1 cellular context compared by ENCODE assay signal in genomic region chr13:49792550-49793324, GRCh38.
TF ChIP-seq lines count a peak whose summit lies in the region.

KPNA3 (minus strand) TSS chr13:49792682; CDS start chr13:49792506, 176 bp downstream.

TF ChIP-seq in HepG2, 621 proteins besides CTCF, POLR2A, EP300 and RAD21 (continued from another document and continues in another):
- no peak for TF ChIP-seq NFE2L1 (CRISPR knock-in tag; IDR thresholded peaks at IDR 0.05; ENCODE audit: borderline replicate concordance)
- 0 out of 2 replicates have a peak, but pooled peaks have one; percentile 18 for TF ChIP-seq ESRRA (CRISPR knock-in tag; IDR thresholded peaks at IDR 0.05; ENCODE audit: low read depth)
- peak; percentile 71 for TF ChIP-seq POGZ (CRISPR knock-in tag; IDR thresholded peaks at IDR 0.05)
- TF ChIP-seq FOXK2 (IDR thresholded peaks at IDR 0.05) = no peak
- TF ChIP-seq GATAD2A (CRISPR knock-in tag; IDR thresholded peaks at IDR 0.05) = no peak
- TF ChIP-seq GATA4 (IDR thresholded peaks at IDR 0.05; ENCODE audit: borderline replicate concordance, low read depth) = no peak; the same call in 1 of the 2 replicates
- TF ChIP-seq, protein P1, sequence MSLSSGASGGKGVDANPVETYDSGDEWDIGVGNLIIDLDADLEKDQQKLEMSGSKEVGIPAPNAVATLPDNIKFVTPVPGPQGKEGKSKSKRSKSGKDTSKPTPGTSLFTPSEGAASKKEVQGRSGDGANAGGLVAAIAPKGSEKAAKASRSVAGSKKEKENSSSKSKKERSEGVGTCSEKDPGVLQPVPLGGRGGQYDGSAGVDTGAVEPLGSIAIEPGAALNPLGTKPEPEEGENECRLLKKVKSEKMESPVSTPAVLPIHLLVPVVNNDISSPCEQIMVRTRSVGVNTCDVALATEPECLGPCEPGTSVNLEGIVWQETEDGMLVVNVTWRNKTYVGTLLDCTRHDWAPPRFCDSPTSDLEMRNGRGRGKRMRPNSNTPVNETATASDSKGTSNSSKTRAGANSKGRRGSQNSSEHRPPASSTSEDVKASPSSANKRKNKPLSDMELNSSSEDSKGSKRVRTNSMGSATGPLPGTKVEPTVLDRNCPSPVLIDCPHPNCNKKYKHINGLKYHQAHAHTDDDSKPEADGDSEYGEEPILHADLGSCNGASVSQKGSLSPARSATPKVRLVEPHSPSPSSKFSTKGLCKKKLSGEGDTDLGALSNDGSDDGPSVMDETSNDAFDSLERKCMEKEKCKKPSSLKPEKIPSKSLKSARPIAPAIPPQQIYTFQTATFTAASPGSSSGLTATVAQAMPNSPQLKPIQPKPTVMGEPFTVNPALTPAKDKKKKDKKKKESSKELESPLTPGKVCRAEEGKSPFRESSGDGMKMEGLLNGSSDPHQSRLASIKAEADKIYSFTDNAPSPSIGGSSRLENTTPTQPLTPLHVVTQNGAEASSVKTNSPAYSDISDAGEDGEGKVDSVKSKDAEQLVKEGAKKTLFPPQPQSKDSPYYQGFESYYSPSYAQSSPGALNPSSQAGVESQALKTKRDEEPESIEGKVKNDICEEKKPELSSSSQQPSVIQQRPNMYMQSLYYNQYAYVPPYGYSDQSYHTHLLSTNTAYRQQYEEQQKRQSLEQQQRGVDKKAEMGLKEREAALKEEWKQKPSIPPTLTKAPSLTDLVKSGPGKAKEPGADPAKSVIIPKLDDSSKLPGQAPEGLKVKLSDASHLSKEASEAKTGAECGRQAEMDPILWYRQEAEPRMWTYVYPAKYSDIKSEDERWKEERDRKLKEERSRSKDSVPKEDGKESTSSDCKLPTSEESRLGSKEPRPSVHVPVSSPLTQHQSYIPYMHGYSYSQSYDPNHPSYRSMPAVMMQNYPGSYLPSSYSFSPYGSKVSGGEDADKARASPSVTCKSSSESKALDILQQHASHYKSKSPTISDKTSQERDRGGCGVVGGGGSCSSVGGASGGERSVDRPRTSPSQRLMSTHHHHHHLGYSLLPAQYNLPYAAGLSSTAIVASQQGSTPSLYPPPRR (CRISPR knock-in tag; IDR thresholded peaks at IDR 0.05; ENCODE audit: borderline replicate concordance) = no peak
- TF ChIP-seq, protein P2, sequence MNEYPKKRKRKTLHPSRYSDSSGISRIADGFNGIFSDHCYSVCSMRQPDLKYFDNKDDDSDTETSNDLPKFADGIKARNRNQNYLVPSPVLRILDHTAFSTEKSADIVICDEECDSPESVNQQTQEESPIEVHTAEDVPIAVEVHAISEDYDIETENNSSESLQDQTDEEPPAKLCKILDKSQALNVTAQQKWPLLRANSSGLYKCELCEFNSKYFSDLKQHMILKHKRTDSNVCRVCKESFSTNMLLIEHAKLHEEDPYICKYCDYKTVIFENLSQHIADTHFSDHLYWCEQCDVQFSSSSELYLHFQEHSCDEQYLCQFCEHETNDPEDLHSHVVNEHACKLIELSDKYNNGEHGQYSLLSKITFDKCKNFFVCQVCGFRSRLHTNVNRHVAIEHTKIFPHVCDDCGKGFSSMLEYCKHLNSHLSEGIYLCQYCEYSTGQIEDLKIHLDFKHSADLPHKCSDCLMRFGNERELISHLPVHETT (CRISPR knock-in tag; conservative IDR thresholded peaks at IDR 0.05) = 0 out of 2 replicates have a peak, but pooled peaks have one; percentile 54
- TF ChIP-seq, protein P3, sequence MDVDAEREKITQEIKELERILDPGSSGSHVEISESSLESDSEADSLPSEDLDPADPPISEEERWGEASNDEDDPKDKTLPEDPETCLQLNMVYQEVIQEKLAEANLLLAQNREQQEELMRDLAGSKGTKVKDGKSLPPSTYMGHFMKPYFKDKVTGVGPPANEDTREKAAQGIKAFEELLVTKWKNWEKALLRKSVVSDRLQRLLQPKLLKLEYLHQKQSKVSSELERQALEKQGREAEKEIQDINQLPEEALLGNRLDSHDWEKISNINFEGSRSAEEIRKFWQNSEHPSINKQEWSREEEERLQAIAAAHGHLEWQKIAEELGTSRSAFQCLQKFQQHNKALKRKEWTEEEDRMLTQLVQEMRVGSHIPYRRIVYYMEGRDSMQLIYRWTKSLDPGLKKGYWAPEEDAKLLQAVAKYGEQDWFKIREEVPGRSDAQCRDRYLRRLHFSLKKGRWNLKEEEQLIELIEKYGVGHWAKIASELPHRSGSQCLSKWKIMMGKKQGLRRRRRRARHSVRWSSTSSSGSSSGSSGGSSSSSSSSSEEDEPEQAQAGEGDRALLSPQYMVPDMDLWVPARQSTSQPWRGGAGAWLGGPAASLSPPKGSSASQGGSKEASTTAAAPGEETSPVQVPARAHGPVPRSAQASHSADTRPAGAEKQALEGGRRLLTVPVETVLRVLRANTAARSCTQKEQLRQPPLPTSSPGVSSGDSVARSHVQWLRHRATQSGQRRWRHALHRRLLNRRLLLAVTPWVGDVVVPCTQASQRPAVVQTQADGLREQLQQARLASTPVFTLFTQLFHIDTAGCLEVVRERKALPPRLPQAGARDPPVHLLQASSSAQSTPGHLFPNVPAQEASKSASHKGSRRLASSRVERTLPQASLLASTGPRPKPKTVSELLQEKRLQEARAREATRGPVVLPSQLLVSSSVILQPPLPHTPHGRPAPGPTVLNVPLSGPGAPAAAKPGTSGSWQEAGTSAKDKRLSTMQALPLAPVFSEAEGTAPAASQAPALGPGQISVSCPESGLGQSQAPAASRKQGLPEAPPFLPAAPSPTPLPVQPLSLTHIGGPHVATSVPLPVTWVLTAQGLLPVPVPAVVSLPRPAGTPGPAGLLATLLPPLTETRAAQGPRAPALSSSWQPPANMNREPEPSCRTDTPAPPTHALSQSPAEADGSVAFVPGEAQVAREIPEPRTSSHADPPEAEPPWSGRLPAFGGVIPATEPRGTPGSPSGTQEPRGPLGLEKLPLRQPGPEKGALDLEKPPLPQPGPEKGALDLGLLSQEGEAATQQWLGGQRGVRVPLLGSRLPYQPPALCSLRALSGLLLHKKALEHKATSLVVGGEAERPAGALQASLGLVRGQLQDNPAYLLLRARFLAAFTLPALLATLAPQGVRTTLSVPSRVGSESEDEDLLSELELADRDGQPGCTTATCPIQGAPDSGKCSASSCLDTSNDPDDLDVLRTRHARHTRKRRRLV (CRISPR knock-in tag; IDR thresholded peaks at IDR 0.05) = no peak
- TF ChIP-seq ZNF749 (CRISPR knock-in tag; IDR thresholded peaks at IDR 0.05; ENCODE audit: borderline replicate concordance) = 0 out of 2 replicates have a peak, but pooled peaks have one; percentile 22
- peak; percentile 83; the same call in 1 of the 2 replicates for TF ChIP-seq MAZ (IDR thresholded peaks at IDR 0.05; ENCODE audit: borderline replicate concordance, low read depth, low read length)
- peak; percentile 89 for TF ChIP-seq MAZ (CRISPR knock-in tag; IDR thresholded peaks at IDR 0.05; ENCODE audit: low read depth)
- no peak for TF ChIP-seq ZNF207 (IDR thresholded peaks at IDR 0.05; ENCODE audit: borderline replicate concordance)
- peak; percentile 34; the same call in 1 of the 2 replicates for TF ChIP-seq GFI1 (CRISPR knock-in tag; IDR thresholded peaks at IDR 0.05; ENCODE audit: borderline replicate concordance)
- no peak for TF ChIP-seq NKX3-1 (CRISPR knock-in tag; IDR thresholded peaks at IDR 0.05)
- TF ChIP-seq TCF7L2 (IDR thresholded peaks at IDR 0.05; ENCODE audit: low read depth, low read length) = no peak
- 0 out of 2 replicates have a peak, but pooled peaks have one; percentile 22 for TF ChIP-seq ZNF224 (CRISPR knock-in tag; IDR thresholded peaks at IDR 0.05)
- no peak for TF ChIP-seq MTA3 (CRISPR knock-in tag; IDR thresholded peaks at IDR 0.05)
- 0 out of 2 replicates have a peak, but pooled peaks have one; percentile 42 for TF ChIP-seq ZBTB7B (CRISPR knock-in tag; IDR thresholded peaks at IDR 0.05)
- TF ChIP-seq ZNF775 (CRISPR knock-in tag; IDR thresholded peaks at IDR 0.05; ENCODE audit: borderline replicate concordance) = no peak
- TF ChIP-seq, protein P4, sequence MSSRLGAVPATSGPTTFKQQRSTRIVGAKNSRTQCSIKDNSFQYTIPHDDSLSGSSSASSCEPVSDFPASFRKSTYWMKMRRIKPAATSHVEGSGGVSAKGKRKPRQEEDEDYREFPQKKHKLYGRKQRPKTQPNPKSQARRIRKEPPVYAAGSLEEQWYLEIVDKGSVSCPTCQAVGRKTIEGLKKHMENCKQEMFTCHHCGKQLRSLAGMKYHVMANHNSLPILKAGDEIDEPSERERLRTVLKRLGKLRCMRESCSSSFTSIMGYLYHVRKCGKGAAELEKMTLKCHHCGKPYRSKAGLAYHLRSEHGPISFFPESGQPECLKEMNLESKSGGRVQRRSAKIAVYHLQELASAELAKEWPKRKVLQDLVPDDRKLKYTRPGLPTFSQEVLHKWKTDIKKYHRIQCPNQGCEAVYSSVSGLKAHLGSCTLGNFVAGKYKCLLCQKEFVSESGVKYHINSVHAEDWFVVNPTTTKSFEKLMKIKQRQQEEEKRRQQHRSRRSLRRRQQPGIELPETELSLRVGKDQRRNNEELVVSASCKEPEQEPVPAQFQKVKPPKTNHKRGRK (CRISPR knock-in tag; IDR thresholded peaks at IDR 0.05) = no peak
- no peak for TF ChIP-seq NBN (conservative IDR thresholded peaks at IDR 0.05)
- peak; percentile 19; the same call in 1 of the 2 replicates for TF ChIP-seq KLF6 (CRISPR knock-in tag; IDR thresholded peaks at IDR 0.05)
- TF ChIP-seq CEBPB (IDR thresholded peaks at IDR 0.05; ENCODE audit: borderline replicate concordance, low read depth, low read length) = no peak
- peak; percentile 56; the same call in 1 of the 2 replicates for TF ChIP-seq TARDBP (CRISPR knock-in tag; IDR thresholded peaks at IDR 0.05)
- TF ChIP-seq AGO2 (optimal IDR thresholded peaks at IDR 0.05; ENCODE audit: low read depth, low read length) = peak; percentile 63
- TF ChIP-seq GTF3A (CRISPR knock-in tag; conservative IDR thresholded peaks at IDR 0.05) = no peak
- TF ChIP-seq, protein P5, sequence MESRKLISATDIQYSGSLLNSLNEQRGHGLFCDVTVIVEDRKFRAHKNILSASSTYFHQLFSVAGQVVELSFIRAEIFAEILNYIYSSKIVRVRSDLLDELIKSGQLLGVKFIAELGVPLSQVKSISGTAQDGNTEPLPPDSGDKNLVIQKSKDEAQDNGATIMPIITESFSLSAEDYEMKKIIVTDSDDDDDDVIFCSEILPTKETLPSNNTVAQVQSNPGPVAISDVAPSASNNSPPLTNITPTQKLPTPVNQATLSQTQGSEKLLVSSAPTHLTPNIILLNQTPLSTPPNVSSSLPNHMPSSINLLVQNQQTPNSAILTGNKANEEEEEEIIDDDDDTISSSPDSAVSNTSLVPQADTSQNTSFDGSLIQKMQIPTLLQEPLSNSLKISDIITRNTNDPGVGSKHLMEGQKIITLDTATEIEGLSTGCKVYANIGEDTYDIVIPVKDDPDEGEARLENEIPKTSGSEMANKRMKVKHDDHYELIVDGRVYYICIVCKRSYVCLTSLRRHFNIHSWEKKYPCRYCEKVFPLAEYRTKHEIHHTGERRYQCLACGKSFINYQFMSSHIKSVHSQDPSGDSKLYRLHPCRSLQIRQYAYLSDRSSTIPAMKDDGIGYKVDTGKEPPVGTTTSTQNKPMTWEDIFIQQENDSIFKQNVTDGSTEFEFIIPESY (CRISPR knock-in tag; IDR thresholded peaks at IDR 0.05) = no peak
- peak; percentile 83 for TF ChIP-seq SNAPC2 (CRISPR knock-in tag; IDR thresholded peaks at IDR 0.05)
- no peak for TF ChIP-seq ZBTB1 (CRISPR knock-in tag; IDR thresholded peaks at IDR 0.05; ENCODE audit: borderline replicate concordance)
- peak; percentile 77; the same call in 1 of the 2 replicates for TF ChIP-seq WIZ (CRISPR knock-in tag; IDR thresholded peaks at IDR 0.05)
- no peak for TF ChIP-seq ZNF549 (CRISPR knock-in tag; IDR thresholded peaks at IDR 0.05)
- TF ChIP-seq ZSCAN25 (CRISPR knock-in tag; IDR thresholded peaks at IDR 0.05) = peak; percentile 52; the same call in 1 of the 2 replicates
- TF ChIP-seq ZNF501 (CRISPR knock-in tag; IDR thresholded peaks at IDR 0.05) = peak; percentile 63
- TF ChIP-seq ZNF547 (CRISPR knock-in tag; IDR thresholded peaks at IDR 0.05) = peak; percentile 89; the same call in 1 of the 2 replicates
- TF ChIP-seq, protein P6, sequence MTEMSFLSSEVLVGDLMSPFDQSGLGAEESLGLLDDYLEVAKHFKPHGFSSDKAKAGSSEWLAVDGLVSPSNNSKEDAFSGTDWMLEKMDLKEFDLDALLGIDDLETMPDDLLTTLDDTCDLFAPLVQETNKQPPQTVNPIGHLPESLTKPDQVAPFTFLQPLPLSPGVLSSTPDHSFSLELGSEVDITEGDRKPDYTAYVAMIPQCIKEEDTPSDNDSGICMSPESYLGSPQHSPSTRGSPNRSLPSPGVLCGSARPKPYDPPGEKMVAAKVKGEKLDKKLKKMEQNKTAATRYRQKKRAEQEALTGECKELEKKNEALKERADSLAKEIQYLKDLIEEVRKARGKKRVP (CRISPR knock-in tag; IDR thresholded peaks at IDR 0.05) = no peak; a peak in 1 of 4 replicates
- no peak for TF ChIP-seq AKAP8 (CRISPR knock-in tag; IDR thresholded peaks at IDR 0.05)
- no peak for TF ChIP-seq HDAC6 (IDR thresholded peaks at IDR 0.05; ENCODE audit: low read depth, low read length)
- no peak for TF ChIP-seq ELK4 (CRISPR knock-in tag; IDR thresholded peaks at IDR 0.05; ENCODE audit: borderline replicate concordance)
- TF ChIP-seq TGIF2 (CRISPR knock-in tag; IDR thresholded peaks at IDR 0.05) = peak; percentile 49
- TF ChIP-seq HNRNPLL (IDR thresholded peaks at IDR 0.05; ENCODE audit: low read depth, low read length, poor library complexity, severe bottlenecking) = peak; percentile 84
- no peak; the same call in 1 of the 2 replicates for TF ChIP-seq AHR (CRISPR knock-in tag; IDR thresholded peaks at IDR 0.05)
- TF ChIP-seq MTF2 (CRISPR knock-in tag; IDR thresholded peaks at IDR 0.05; ENCODE audit: borderline replicate concordance) = no peak
- peak; percentile 57 for TF ChIP-seq PATZ1 (CRISPR knock-in tag; IDR thresholded peaks at IDR 0.05)
- TF ChIP-seq GATAD1 (CRISPR knock-in tag; IDR thresholded peaks at IDR 0.05) = peak; percentile 62
- TF ChIP-seq KDM1A (CRISPR knock-in tag; IDR thresholded peaks at IDR 0.05) = no peak
- peak; percentile 92 for TF ChIP-seq ATF7-NPFF (CRISPR knock-in tag; IDR thresholded peaks at IDR 0.05; ENCODE audit: low read depth)
- peak; percentile 23; the same call in 1 of the 2 replicates for TF ChIP-seq ZBTB20 (CRISPR knock-in tag; IDR thresholded peaks at IDR 0.05; ENCODE audit: borderline replicate concordance, low read depth)
